Comparison of ENCODE assay signal across 1 cellular context in genomic region chr19:45645631-45646344, GRCh38.
TF ChIP-seq lines count a peak whose summit lies in the region.

No MANE protein-coding gene starts in this region.

TF ChIP-seq in WTC11, 78 proteins besides CTCF, POLR2A, EP300 and RAD21 (continued from another document):
- TF ChIP-seq E2F5 (CRISPR knock-in tag; IDR thresholded peaks at IDR 0.05) (no peak), ZBTB21 (CRISPR knock-in tag; IDR thresholded peaks at IDR 0.05; ENCODE audit: borderline replicate concordance) (no peak), GRHL2 (CRISPR knock-in tag; IDR thresholded peaks at IDR 0.05; ENCODE audit: insufficient replicate concordance, severe bottlenecking) (no peak), CREB1 (CRISPR knock-in tag; IDR thresholded peaks at IDR 0.05) (no peak)
